In genomic region chr2:73214120-73215035, GRCh38 we compare ENCODE assay signal across 1 cellular context.
A peak's percentile ranks its signal among the peaks of the same experiment; 100 is the strongest.
TF ChIP-seq lines count a peak whose summit lies in the region.

Gene SMYD5 (plus strand): TSS chr2:73214245. CDS start chr2:73214267, 22 bp downstream.

TF ChIP-seq in WTC11, 78 proteins besides CTCF, POLR2A, EP300 and RAD21 (continued from another document):
- TF ChIP-seq, protein P1, sequence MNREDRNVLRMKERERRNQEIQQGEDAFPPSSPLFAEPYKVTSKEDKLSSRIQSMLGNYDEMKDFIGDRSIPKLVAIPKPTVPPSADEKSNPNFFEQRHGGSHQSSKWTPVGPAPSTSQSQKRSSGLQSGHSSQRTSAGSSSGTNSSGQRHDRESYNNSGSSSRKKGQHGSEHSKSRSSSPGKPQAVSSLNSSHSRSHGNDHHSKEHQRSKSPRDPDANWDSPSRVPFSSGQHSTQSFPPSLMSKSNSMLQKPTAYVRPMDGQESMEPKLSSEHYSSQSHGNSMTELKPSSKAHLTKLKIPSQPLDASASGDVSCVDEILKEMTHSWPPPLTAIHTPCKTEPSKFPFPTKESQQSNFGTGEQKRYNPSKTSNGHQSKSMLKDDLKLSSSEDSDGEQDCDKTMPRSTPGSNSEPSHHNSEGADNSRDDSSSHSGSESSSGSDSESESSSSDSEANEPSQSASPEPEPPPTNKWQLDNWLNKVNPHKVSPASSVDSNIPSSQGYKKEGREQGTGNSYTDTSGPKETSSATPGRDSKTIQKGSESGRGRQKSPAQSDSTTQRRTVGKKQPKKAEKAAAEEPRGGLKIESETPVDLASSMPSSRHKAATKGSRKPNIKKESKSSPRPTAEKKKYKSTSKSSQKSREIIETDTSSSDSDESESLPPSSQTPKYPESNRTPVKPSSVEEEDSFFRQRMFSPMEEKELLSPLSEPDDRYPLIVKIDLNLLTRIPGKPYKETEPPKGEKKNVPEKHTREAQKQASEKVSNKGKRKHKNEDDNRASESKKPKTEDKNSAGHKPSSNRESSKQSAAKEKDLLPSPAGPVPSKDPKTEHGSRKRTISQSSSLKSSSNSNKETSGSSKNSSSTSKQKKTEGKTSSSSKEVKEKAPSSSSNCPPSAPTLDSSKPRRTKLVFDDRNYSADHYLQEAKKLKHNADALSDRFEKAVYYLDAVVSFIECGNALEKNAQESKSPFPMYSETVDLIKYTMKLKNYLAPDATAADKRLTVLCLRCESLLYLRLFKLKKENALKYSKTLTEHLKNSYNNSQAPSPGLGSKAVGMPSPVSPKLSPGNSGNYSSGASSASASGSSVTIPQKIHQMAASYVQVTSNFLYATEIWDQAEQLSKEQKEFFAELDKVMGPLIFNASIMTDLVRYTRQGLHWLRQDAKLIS (CRISPR knock-in tag; IDR thresholded peaks at IDR 0.05; ENCODE audit: borderline replicate concordance) = no peak
- TF ChIP-seq ZNF416 (CRISPR knock-in tag; IDR thresholded peaks at IDR 0.05) (0 out of 2 replicates have a peak, but pooled peaks have one; percentile 27), NFE2L1 (CRISPR knock-in tag; IDR thresholded peaks at IDR 0.05) (no peak), JUN (CRISPR knock-in tag; IDR thresholded peaks at IDR 0.05) (no peak), NR2C2 (CRISPR knock-in tag; IDR thresholded peaks at IDR 0.05) (peak; percentile 87), SOX15 (CRISPR knock-in tag; IDR thresholded peaks at IDR 0.05) (no peak), NR3C1 (CRISPR knock-in tag; conservative IDR thresholded peaks at IDR 0.05; ENCODE audit: low read depth) (no peak), SMAD3 (CRISPR knock-in tag; IDR thresholded peaks at IDR 0.05; ENCODE audit: borderline replicate concordance) (no peak), SMAD4 (CRISPR knock-in tag; IDR thresholded peaks at IDR 0.05) (no peak), EMX1 (CRISPR knock-in tag; IDR thresholded peaks at IDR 0.05) (0 out of 2 replicates have a peak, but pooled peaks have one; percentile 61), TEAD4 (CRISPR knock-in tag; IDR thresholded peaks at IDR 0.05) (no peak), ZBTB21 (CRISPR knock-in tag; IDR thresholded peaks at IDR 0.05; ENCODE audit: borderline replicate concordance) (no peak), TCF7 (CRISPR knock-in tag; IDR thresholded peaks at IDR 0.05; ENCODE audit: low read depth) (0 out of 2 replicates have a peak, but pooled peaks have one; percentile 64), OVOL2 (CRISPR knock-in tag; IDR thresholded peaks at IDR 0.05; ENCODE audit: borderline replicate concordance) (no peak), FOXP1 (CRISPR knock-in tag; IDR thresholded peaks at IDR 0.05; ENCODE audit: borderline replicate concordance) (peak; percentile 85; the same call in 1 of the 2 replicates), CREM (CRISPR knock-in tag; IDR thresholded peaks at IDR 0.05) (no peak), MYBL2 (CRISPR knock-in tag; IDR thresholded peaks at IDR 0.05) (no peak), NR1H2 (CRISPR knock-in tag; IDR thresholded peaks at IDR 0.05) (no peak), ZNF423 (CRISPR knock-in tag; IDR thresholded peaks at IDR 0.05) (no peak), FOXK1 (CRISPR knock-in tag; IDR thresholded peaks at IDR 0.05) (peak; percentile 53; the same call in 1 of the 2 replicates), ELF4 (CRISPR knock-in tag; IDR thresholded peaks at IDR 0.05; ENCODE audit: low read depth) (0 out of 2 replicates have a peak, but pooled peaks have one; percentile 55), MAX (CRISPR knock-in tag; IDR thresholded peaks at IDR 0.05) (peak; percentile 63), ATF6 (CRISPR knock-in tag; IDR thresholded peaks at IDR 0.05) (no peak), KAT7 (CRISPR knock-in tag; IDR thresholded peaks at IDR 0.05; ENCODE audit: borderline replicate concordance) (no peak), ZMAT4 (CRISPR knock-in tag; IDR thresholded peaks at IDR 0.05) (no peak), ETV6 (CRISPR knock-in tag; IDR thresholded peaks at IDR 0.05) (peak; percentile 59; the same call in 1 of the 2 replicates)
- TF ChIP-seq, protein P2, sequence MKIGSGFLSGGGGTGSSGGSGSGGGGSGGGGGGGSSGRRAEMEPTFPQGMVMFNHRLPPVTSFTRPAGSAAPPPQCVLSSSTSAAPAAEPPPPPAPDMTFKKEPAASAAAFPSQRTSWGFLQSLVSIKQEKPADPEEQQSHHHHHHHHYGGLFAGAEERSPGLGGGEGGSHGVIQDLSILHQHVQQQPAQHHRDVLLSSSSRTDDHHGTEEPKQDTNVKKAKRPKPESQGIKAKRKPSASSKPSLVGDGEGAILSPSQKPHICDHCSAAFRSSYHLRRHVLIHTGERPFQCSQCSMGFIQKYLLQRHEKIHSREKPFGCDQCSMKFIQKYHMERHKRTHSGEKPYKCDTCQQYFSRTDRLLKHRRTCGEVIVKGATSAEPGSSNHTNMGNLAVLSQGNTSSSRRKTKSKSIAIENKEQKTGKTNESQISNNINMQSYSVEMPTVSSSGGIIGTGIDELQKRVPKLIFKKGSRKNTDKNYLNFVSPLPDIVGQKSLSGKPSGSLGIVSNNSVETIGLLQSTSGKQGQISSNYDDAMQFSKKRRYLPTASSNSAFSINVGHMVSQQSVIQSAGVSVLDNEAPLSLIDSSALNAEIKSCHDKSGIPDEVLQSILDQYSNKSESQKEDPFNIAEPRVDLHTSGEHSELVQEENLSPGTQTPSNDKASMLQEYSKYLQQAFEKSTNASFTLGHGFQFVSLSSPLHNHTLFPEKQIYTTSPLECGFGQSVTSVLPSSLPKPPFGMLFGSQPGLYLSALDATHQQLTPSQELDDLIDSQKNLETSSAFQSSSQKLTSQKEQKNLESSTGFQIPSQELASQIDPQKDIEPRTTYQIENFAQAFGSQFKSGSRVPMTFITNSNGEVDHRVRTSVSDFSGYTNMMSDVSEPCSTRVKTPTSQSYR (CRISPR knock-in tag; IDR thresholded peaks at IDR 0.05) = no peak
- TF ChIP-seq, protein P3, sequence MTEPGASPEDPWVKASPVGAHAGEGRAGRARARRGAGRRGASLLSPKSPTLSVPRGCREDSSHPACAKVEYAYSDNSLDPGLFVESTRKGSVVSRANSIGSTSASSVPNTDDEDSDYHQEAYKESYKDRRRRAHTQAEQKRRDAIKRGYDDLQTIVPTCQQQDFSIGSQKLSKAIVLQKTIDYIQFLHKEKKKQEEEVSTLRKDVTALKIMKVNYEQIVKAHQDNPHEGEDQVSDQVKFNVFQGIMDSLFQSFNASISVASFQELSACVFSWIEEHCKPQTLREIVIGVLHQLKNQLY (CRISPR knock-in tag; IDR thresholded peaks at IDR 0.05) = peak; percentile 84; the same call in 1 of the 2 replicates
- TF ChIP-seq, protein P4, sequence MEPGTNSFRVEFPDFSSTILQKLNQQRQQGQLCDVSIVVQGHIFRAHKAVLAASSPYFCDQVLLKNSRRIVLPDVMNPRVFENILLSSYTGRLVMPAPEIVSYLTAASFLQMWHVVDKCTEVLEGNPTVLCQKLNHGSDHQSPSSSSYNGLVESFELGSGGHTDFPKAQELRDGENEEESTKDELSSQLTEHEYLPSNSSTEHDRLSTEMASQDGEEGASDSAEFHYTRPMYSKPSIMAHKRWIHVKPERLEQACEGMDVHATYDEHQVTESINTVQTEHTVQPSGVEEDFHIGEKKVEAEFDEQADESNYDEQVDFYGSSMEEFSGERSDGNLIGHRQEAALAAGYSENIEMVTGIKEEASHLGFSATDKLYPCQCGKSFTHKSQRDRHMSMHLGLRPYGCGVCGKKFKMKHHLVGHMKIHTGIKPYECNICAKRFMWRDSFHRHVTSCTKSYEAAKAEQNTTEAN (CRISPR knock-in tag; IDR thresholded peaks at IDR 0.05) = 0 out of 2 replicates have a peak, but pooled peaks have one; percentile 57
- TF ChIP-seq, protein P5, sequence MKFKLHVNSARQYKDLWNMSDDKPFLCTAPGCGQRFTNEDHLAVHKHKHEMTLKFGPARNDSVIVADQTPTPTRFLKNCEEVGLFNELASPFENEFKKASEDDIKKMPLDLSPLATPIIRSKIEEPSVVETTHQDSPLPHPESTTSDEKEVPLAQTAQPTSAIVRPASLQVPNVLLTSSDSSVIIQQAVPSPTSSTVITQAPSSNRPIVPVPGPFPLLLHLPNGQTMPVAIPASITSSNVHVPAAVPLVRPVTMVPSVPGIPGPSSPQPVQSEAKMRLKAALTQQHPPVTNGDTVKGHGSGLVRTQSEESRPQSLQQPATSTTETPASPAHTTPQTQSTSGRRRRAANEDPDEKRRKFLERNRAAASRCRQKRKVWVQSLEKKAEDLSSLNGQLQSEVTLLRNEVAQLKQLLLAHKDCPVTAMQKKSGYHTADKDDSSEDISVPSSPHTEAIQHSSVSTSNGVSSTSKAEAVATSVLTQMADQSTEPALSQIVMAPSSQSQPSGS (CRISPR knock-in tag; IDR thresholded peaks at IDR 0.05; ENCODE audit: borderline replicate concordance, low read depth) = no peak
- TF ChIP-seq, protein P6, sequence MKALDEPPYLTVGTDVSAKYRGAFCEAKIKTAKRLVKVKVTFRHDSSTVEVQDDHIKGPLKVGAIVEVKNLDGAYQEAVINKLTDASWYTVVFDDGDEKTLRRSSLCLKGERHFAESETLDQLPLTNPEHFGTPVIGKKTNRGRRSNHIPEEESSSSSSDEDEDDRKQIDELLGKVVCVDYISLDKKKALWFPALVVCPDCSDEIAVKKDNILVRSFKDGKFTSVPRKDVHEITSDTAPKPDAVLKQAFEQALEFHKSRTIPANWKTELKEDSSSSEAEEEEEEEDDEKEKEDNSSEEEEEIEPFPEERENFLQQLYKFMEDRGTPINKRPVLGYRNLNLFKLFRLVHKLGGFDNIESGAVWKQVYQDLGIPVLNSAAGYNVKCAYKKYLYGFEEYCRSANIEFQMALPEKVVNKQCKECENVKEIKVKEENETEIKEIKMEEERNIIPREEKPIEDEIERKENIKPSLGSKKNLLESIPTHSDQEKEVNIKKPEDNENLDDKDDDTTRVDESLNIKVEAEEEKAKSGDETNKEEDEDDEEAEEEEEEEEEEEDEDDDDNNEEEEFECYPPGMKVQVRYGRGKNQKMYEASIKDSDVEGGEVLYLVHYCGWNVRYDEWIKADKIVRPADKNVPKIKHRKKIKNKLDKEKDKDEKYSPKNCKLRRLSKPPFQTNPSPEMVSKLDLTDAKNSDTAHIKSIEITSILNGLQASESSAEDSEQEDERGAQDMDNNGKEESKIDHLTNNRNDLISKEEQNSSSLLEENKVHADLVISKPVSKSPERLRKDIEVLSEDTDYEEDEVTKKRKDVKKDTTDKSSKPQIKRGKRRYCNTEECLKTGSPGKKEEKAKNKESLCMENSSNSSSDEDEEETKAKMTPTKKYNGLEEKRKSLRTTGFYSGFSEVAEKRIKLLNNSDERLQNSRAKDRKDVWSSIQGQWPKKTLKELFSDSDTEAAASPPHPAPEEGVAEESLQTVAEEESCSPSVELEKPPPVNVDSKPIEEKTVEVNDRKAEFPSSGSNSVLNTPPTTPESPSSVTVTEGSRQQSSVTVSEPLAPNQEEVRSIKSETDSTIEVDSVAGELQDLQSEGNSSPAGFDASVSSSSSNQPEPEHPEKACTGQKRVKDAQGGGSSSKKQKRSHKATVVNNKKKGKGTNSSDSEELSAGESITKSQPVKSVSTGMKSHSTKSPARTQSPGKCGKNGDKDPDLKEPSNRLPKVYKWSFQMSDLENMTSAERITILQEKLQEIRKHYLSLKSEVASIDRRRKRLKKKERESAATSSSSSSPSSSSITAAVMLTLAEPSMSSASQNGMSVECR (CRISPR knock-in tag; IDR thresholded peaks at IDR 0.05; ENCODE audit: borderline replicate concordance) = peak; percentile 40; the same call in 1 of the 2 replicates
- TF ChIP-seq, protein P7, sequence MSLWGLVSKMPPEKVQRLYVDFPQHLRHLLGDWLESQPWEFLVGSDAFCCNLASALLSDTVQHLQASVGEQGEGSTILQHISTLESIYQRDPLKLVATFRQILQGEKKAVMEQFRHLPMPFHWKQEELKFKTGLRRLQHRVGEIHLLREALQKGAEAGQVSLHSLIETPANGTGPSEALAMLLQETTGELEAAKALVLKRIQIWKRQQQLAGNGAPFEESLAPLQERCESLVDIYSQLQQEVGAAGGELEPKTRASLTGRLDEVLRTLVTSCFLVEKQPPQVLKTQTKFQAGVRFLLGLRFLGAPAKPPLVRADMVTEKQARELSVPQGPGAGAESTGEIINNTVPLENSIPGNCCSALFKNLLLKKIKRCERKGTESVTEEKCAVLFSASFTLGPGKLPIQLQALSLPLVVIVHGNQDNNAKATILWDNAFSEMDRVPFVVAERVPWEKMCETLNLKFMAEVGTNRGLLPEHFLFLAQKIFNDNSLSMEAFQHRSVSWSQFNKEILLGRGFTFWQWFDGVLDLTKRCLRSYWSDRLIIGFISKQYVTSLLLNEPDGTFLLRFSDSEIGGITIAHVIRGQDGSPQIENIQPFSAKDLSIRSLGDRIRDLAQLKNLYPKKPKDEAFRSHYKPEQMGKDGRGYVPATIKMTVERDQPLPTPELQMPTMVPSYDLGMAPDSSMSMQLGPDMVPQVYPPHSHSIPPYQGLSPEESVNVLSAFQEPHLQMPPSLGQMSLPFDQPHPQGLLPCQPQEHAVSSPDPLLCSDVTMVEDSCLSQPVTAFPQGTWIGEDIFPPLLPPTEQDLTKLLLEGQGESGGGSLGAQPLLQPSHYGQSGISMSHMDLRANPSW (CRISPR knock-in tag; conservative IDR thresholded peaks at IDR 0.05; ENCODE audit: low read depth) = peak; percentile 77; the same call in 1 of the 2 replicates
- TF ChIP-seq, protein P8, sequence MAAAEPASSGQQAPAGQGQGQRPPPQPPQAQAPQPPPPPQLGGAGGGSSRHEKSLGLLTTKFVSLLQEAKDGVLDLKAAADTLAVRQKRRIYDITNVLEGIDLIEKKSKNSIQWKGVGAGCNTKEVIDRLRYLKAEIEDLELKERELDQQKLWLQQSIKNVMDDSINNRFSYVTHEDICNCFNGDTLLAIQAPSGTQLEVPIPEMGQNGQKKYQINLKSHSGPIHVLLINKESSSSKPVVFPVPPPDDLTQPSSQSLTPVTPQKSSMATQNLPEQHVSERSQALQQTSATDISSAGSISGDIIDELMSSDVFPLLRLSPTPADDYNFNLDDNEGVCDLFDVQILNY (CRISPR knock-in tag; IDR thresholded peaks at IDR 0.05) = peak; percentile 74; the same call in 1 of the 2 replicates
TF ChIP-seq in WTC11: peak in this region for 26.
